Comparison of ENCODE assay signal across 9 cellular contexts in genomic region chr3:10188798-10189556, GRCh38. TPM values are rescaled to one million over a fixed set of nuclear protein-coding genes. Genes with fewer than 3 reads are reported as not detected.
DNase-seq lines count a peak whose midpoint lies in the region; ATAC-seq and TF ChIP-seq lines count a peak whose summit lies in the region.
"Had no signal": no experiment of that assay in that cellular context is flagged by ENCODE, and none has a peak within 500 bp of the region (broad histone marks: within the 10 kb centered on the region; RNA-seq: fewer than 3 reads in every experiment).

No MANE protein-coding gene starts in this region.

- H3K27ac ChIP-seq in thyroid gland = peak overlapping the region in 2 of 3 donors; percentile 72 to 97

- ATAC-seq in activated T-cell treated with anti-CD3 and anti-CD28 coated beads, Interleukin-2, amount 50 U/mL, for 4 hours = no peak
- ATAC-seq in activated naive CD8-positive, alpha-beta T cell treated with anti-CD3 and anti-CD28 coated beads, Interleukin-2, amount 50 U/mL, for 24 hours = no peak
- ATAC-seq in memory B cell (ENCODE audit: low read depth) = no peak
- no peak for ATAC-seq in GM19351 (IDR thresholded peaks at IDR 0.05; ENCODE audit: unreplicated experiment)

- peak overlapping the region; percentile 1 for H3K4me3 Mint-ChIP-seq in activated T-cell treated with anti-CD3 and anti-CD28 coated beads, Interleukin-2, amount 50 U/mL, for 4 hours
- H3K4me3 Mint-ChIP-seq in activated naive CD8-positive, alpha-beta T cell treated with anti-CD3 and anti-CD28 coated beads, Interleukin-2, amount 50 U/mL, for 24 hours = peak overlapping the region; percentile 13
- peak overlapping the region; percentile 24 for H3K4me3 Mint-ChIP-seq in memory B cell

- TF ChIP-seq CTCF in thyroid gland (IDR thresholded peaks at IDR 0.05) = no peak

- H3K36me3 Mint-ChIP-seq in activated T-cell treated with anti-CD3 and anti-CD28 coated beads, Interleukin-2, amount 50 U/mL, for 4 hours (ENCODE audit: insufficient read depth) = peaks cover 2% of the 10 kb centered on the region
- peaks cover 4% of the 10 kb centered on the region for H3K36me3 Mint-ChIP-seq in activated naive CD8-positive, alpha-beta T cell treated with anti-CD3 and anti-CD28 coated beads, Interleukin-2, amount 50 U/mL, for 24 hours (ENCODE audit: low read depth)
- H3K36me3 Mint-ChIP-seq in memory B cell = peaks cover 17% of the 10 kb centered on the region

- H3K27me3 Mint-ChIP-seq in activated T-cell treated with anti-CD3 and anti-CD28 coated beads, Interleukin-2, amount 50 U/mL, for 4 hours (ENCODE audit: low read depth) = no peaks in the 10 kb centered on the region
- H3K27me3 Mint-ChIP-seq in activated naive CD8-positive, alpha-beta T cell treated with anti-CD3 and anti-CD28 coated beads, Interleukin-2, amount 50 U/mL, for 24 hours = no peaks in the 10 kb centered on the region
- H3K27me3 Mint-ChIP-seq in memory B cell = no peaks in the 10 kb centered on the region

- DNase-seq in activated T-cell treated with anti-CD3 and anti-CD28 coated beads, Interleukin-2, amount 50 U/mL, for 4 hours = no peak
- DNase-seq in activated T-cell treated with anti-CD3 and anti-CD28 coated beads for 4 hours (no peak), memory B cell (ENCODE audit: low spot score in 2 of 2) (no peak), thyroid gland (no peak), ureter (ENCODE audit: low spot score) (no peak), medulla oblongata (ENCODE audit: extremely low spot score) (no peak)
- DNase-seq in activated naive CD8-positive, alpha-beta T cell treated with anti-CD3 and anti-CD28 coated beads, Interleukin-2, amount 50 U/mL, for 24 hours = no peak

- H3K4me3 ChIP-seq in thyroid gland (replicated peaks in 1 of 3) = no peak overlapping the region

- 80 to 86% methylated on average over 12 of the region's 12 CpGs for whole genome bisulfite sequencing in thyroid gland, 2 donors

- no peaks in the 10 kb centered on the region for H3K9me3 ChIP-seq in thyroid gland
- H3K9me3 ChIP-seq: BE2C had no signal

- intact Hi-C loops in thyroid gland (cut with DNase I) = no loop called here

- H3K27me3 ChIP-seq in thyroid gland = no peaks in the 10 kb centered on the region
- H3K27me3 ChIP-seq: BE2C had no signal

- H3K4me1 Mint-ChIP-seq in activated T-cell treated with anti-CD3 and anti-CD28 coated beads, Interleukin-2, amount 50 U/mL, for 4 hours (ENCODE audit: low read depth) = peaks cover 79% of the 10 kb centered on the region
- peaks cover 84% of the 10 kb centered on the region for H3K4me1 Mint-ChIP-seq in activated naive CD8-positive, alpha-beta T cell treated with anti-CD3 and anti-CD28 coated beads, Interleukin-2, amount 50 U/mL, for 24 hours
- peaks cover 49% of the 10 kb centered on the region for H3K4me1 Mint-ChIP-seq in memory B cell

- H3K4me1 ChIP-seq in thyroid gland = peaks cover 37 to 70% of the 10 kb centered on the region in 2 donors
- H3K4me1 ChIP-seq: BE2C had no signal

- no peak for TF ChIP-seq POLR2A in thyroid gland (IDR thresholded peaks at IDR 0.05)

- H3K9me3 Mint-ChIP-seq in activated T-cell treated with anti-CD3 and anti-CD28 coated beads, Interleukin-2, amount 50 U/mL, for 4 hours = no peaks in the 10 kb centered on the region
- no peaks in the 10 kb centered on the region for H3K9me3 Mint-ChIP-seq in activated naive CD8-positive, alpha-beta T cell treated with anti-CD3 and anti-CD28 coated beads, Interleukin-2, amount 50 U/mL, for 24 hours
- no peaks in the 10 kb centered on the region for H3K9me3 Mint-ChIP-seq in memory B cell

- peak overlapping the region; percentile 91 for H3K27ac Mint-ChIP-seq in activated naive CD8-positive, alpha-beta T cell treated with anti-CD3 and anti-CD28 coated beads, Interleukin-2, amount 50 U/mL, for 24 hours
- peak overlapping the region; percentile 75 for H3K27ac Mint-ChIP-seq in memory B cell

- no peaks in the 10 kb centered on the region for H3K36me3 ChIP-seq in thyroid gland
- H3K36me3 ChIP-seq: BE2C had no signal

RNA-seq across cellular contexts. Expression of gene IRAK2, which starts 24.3 kb away (rescaled TPM):
- total RNA-seq in activated T-cell treated with anti-CD3 and anti-CD28 coated beads, Interleukin-2, amount 50 U/mL, for 4 hours = 1 to 10 TPM; 2.1 to 3.8 (median 3.0) TPM
- 1 to 10 TPM; 5.0 to 9.1 (median 7.4) TPM for total RNA-seq in thyroid gland
- 20.3 TPM for total RNA-seq in ureter

RNA-seq across cellular contexts. Expression of gene VHL, which starts 47.4 kb away (rescaled TPM):
- 10 to 100 TPM; 29.6 to 32.7 (median 30.4) TPM for total RNA-seq in activated T-cell treated with anti-CD3 and anti-CD28 coated beads, Interleukin-2, amount 50 U/mL, for 4 hours
- total RNA-seq in thyroid gland = 10 to 100 TPM; 55.0 to 60.1 (median 58.5) TPM
- 55.3 TPM for total RNA-seq in ureter

RNA-seq across cellular contexts. Expression of gene TATDN2, which starts 59.3 kb away (rescaled TPM):
- total RNA-seq in activated T-cell treated with anti-CD3 and anti-CD28 coated beads, Interleukin-2, amount 50 U/mL, for 4 hours = 10 to 100 TPM; 66.5 to 70.2 (median 66.5) TPM
- 10 to 100 TPM; 21.4 to 37.1 (median 30.1) TPM for total RNA-seq in thyroid gland
- 37.8 TPM for total RNA-seq in ureter
